ENCODE assay signal across 8 cellular contexts in genomic region chr10:110857265-110858158, GRCh38. TPM values are rescaled to one million over a fixed set of nuclear protein-coding genes. Genes with fewer than 3 reads are reported as not detected.
DNase-seq lines count a peak whose midpoint lies in the region; ATAC-seq, FAIRE-seq and TF ChIP-seq lines count a peak whose summit lies in the region.

No MANE protein-coding gene starts in this region.

- H4K20me1 ChIP-seq in DND-41 (ENCODE audit: insufficient read depth, low read length): no peaks in the 10 kb centered on the region
- no peaks in the 10 kb centered on the region for H4K20me1 ChIP-seq in OCI-LY1 (ENCODE audit: insufficient read depth, low read length)

- no peak overlapping the region for H3K4ac ChIP-seq in trophoblast cell (ENCODE audit: low read depth, low read length)

- H3K9me3 ChIP-seq in DND-41 (ENCODE audit: insufficient read depth, low read length, severe bottlenecking) (no peaks in the 10 kb centered on the region), OCI-LY1 (ENCODE audit: low read length) (no peaks in the 10 kb centered on the region), endodermal cell (ENCODE audit: control insufficient read depth, low read length) (peaks cover 14% of the 10 kb centered on the region), trophoblast cell (ENCODE audit: insufficient read depth, low read depth, low read length) (no peaks in the 10 kb centered on the region)

- H2BK5ac ChIP-seq in trophoblast cell (ENCODE audit: low read depth, low read length, poor library complexity): no peak overlapping the region

- no peak overlapping the region for H4K8ac ChIP-seq in trophoblast cell (ENCODE audit: low read depth, low read length)

- no peaks in the 10 kb centered on the region for H3K36me3 ChIP-seq in DND-41 (ENCODE audit: insufficient read depth, low read length)
- no peaks in the 10 kb centered on the region for H3K36me3 ChIP-seq in OCI-LY1 (ENCODE audit: insufficient read depth, low read length)
- no peaks in the 10 kb centered on the region for H3K36me3 ChIP-seq in endodermal cell (ENCODE audit: control insufficient read depth, insufficient read depth, low read length)
- H3K36me3 ChIP-seq in trophoblast cell (ENCODE audit: control insufficient read depth in 1 of 2, insufficient read depth in 2 of 2, low read length in 2 of 2): no peaks in the 10 kb centered on the region

- H3K9ac ChIP-seq in DND-41 (ENCODE audit: low read depth, low read length) (no peak overlapping the region), OCI-LY1 (ENCODE audit: low read length) (peak overlapping the region; percentile 59), endodermal cell (ENCODE audit: extremely low read depth, low read length, poor library complexity, severe bottlenecking) (no peak overlapping the region), trophoblast cell (ENCODE audit: low read length) (no peak overlapping the region)

- DNase-seq in DND-41 (peak; percentile 27), endodermal cell (peak; percentile 59), trophoblast cell (peak; percentile 93 to 97), DMS114 treated with DMSO at 0.1 percent for 48 hours (lab: John Stamatoyannopoulos, UW; ENCODE audit: unreplicated experiment) (no peak), HTR-8/SVneo (ENCODE audit: insufficient read length, low spot score) (no peak)
- no peak for DNase-seq in effector CD4-positive, alpha-beta T cell

- H3K4me1 ChIP-seq in DND-41 (ENCODE audit: insufficient read depth, low read length) (peaks cover 16% of the 10 kb centered on the region), OCI-LY1 (ENCODE audit: insufficient read depth, low read length, severe bottlenecking) (peaks cover 69% of the 10 kb centered on the region), endodermal cell (ENCODE audit: control insufficient read depth, insufficient read depth, low read length) (peaks cover 15% of the 10 kb centered on the region), trophoblast cell (ENCODE audit: control insufficient read depth in 1 of 2, insufficient read depth in 2 of 2, low read length in 2 of 2) (peaks cover 19 to 29% of the 10 kb centered on the region in 2 experiments)

- H3K79me2 ChIP-seq in DND-41 (ENCODE audit: insufficient read depth, low read length) (no peaks in the 10 kb centered on the region), OCI-LY1 (ENCODE audit: insufficient read depth, low read length) (no peaks in the 10 kb centered on the region), trophoblast cell (ENCODE audit: control insufficient read depth, insufficient read depth, low read length, poor library complexity) (no peaks in the 10 kb centered on the region)

- no peaks in the 10 kb centered on the region for H3K9me2 ChIP-seq in OCI-LY1 (ENCODE audit: low read depth, low read length)

- peaks cover 31% of the 10 kb centered on the region for H3K4me1 Mint-ChIP-seq in endodermal cell

- no peak overlapping the region for H3K14ac ChIP-seq in trophoblast cell (ENCODE audit: low read length)

- H3F3A ChIP-seq in OCI-LY1 (ENCODE audit: insufficient read depth, low read length): peaks cover 9% of the 10 kb centered on the region; the same call in 1 of the 2 replicates

- no peak overlapping the region for H3K27ac ChIP-seq in DND-41 (ENCODE audit: low read length)
- H3K27ac ChIP-seq in OCI-LY1 (ENCODE audit: low read depth, low read length, poor library complexity, severe bottlenecking): peak overlapping the region; percentile 99
- H3K27ac ChIP-seq in endodermal cell (ENCODE audit: low read depth, low read length): peak overlapping the region; percentile 7
- peak overlapping the region; percentile 42 for H3K27ac ChIP-seq in trophoblast cell (ENCODE audit: low read depth, low read length)

- no peak for FAIRE-seq in HTR-8/SVneo (lab: Jason Lieb, UNC)

- peak overlapping the region; percentile 20 for H3K4me3 Mint-ChIP-seq in endodermal cell

- H3K27me3 ChIP-seq in DND-41 (ENCODE audit: insufficient read depth, low read length, poor library complexity) (no peaks in the 10 kb centered on the region), OCI-LY1 (ENCODE audit: insufficient read depth, low read length) (no peaks in the 10 kb centered on the region), endodermal cell (ENCODE audit: control insufficient read depth, insufficient read depth, low read length, poor library complexity, severe bottlenecking) (peaks cover 23% of the 10 kb centered on the region), trophoblast cell (ENCODE audit: insufficient read depth, low read length) (no peaks in the 10 kb centered on the region)

- H3K4me2 ChIP-seq in DND-41 (ENCODE audit: insufficient read depth, low read length): no peak overlapping the region
- H3K4me2 ChIP-seq in OCI-LY1 (ENCODE audit: low read length): peak overlapping the region; percentile 55
- no peak overlapping the region for H3K4me2 ChIP-seq in trophoblast cell (ENCODE audit: low read length)

- H3K4me3 ChIP-seq in DND-41 (ENCODE audit: low read depth in 1 of 2, low read length in 2 of 2): no peak overlapping the region
- H3K4me3 ChIP-seq in OCI-LY1 (ENCODE audit: low read depth, low read length, poor library complexity, severe bottlenecking): peak overlapping the region; percentile 12
- peak overlapping the region; percentile 11 for H3K4me3 ChIP-seq in endodermal cell (ENCODE audit: low read length)
- H3K4me3 ChIP-seq in trophoblast cell (ENCODE audit: low read depth, low read length): no peak overlapping the region

- no peaks in the 10 kb centered on the region for H3K36me3 Mint-ChIP-seq in endodermal cell (ENCODE audit: low read depth)

- H2BK120ac ChIP-seq in trophoblast cell (ENCODE audit: insufficient read depth, low read length, poor library complexity): no peak overlapping the region

- H3K23ac ChIP-seq in trophoblast cell (ENCODE audit: low read length): no peak overlapping the region

- TF ChIP-seq CTCF in DND-41 (IDR thresholded peaks at IDR 0.05; ENCODE audit: borderline replicate concordance, extremely low read depth, low read length, poor library complexity, severe bottlenecking): no peak
- no peak for TF ChIP-seq CTCF in OCI-LY1 (IDR thresholded peaks at IDR 0.05; ENCODE audit: low read length)
- no peak for TF ChIP-seq CTCF in endodermal cell (conservative IDR thresholded peaks at IDR 0.05)

- WGBS in endodermal cell (ENCODE audit: insufficient coverage in 1 of 2, insufficient read length in 1 of 2), 2 experiments: 48 to 66% methylated on average over 7 to 12 of the region's 12 CpGs
- WGBS in trophoblast cell (ENCODE audit: extremely low coverage, insufficient coverage, insufficient read length): no CpG with 5 or more reads among the region's 12 CpGs

- no peak overlapping the region for H4K12ac ChIP-seq in trophoblast cell (ENCODE audit: low read depth, low read length)

- H3K27me3 Mint-ChIP-seq in endodermal cell (ENCODE audit: insufficient read depth): peaks cover 24% of the 10 kb centered on the region

- no peak overlapping the region for H4K91ac ChIP-seq in trophoblast cell (ENCODE audit: low read depth, low read length)

- H2BK12ac ChIP-seq in trophoblast cell (ENCODE audit: low read length): peak overlapping the region; percentile 19

- H3K27ac Mint-ChIP-seq in endodermal cell: peak overlapping the region; percentile 58

- peaks cover 6% of the 10 kb centered on the region for H3K79me1 ChIP-seq in trophoblast cell (ENCODE audit: low read length)

- peaks cover 15% of the 10 kb centered on the region for H3K9me3 Mint-ChIP-seq in endodermal cell

- peak; percentile 63 for ATAC-seq in DND-41 (ENCODE audit: insufficient read depth, low read depth)
- peak; percentile 25 for ATAC-seq in HG03045 (IDR thresholded peaks at IDR 0.05; ENCODE audit: unreplicated experiment)

- no peak overlapping the region for H2AK5ac ChIP-seq in trophoblast cell (ENCODE audit: low read length)

- no peak overlapping the region for H3K18ac ChIP-seq in trophoblast cell (ENCODE audit: low read length)

- H2AFZ ChIP-seq in DND-41 (ENCODE audit: low read depth, low read length) (no peak overlapping the region), OCI-LY1 (ENCODE audit: low read length) (no peak overlapping the region), trophoblast cell (ENCODE audit: insufficient read depth, low read length, poor library complexity) (no peak overlapping the region)

RNA-seq across cellular contexts. Expression of gene PDCD4, which starts 14.2 kb away (rescaled TPM):
- total RNA-seq in endodermal cell: 10 to 100 TPM; 46.5 to 48.5 TPM
- 52.4 TPM for polyA plus RNA-seq in endodermal cell (2013, experiment 1 of 2)
- polyA plus RNA-seq in endodermal cell (2013, experiment 2 of 2): 41.7 TPM
- polyA plus RNA-seq in trophoblast cell (2013): 57.0 and 61.1 TPM in 2 replicates

Comparison
In these comparisons a context has a peak if more than half of its experiments do, and no peak if none do; other contexts are left out.
1. DNase-seq: peak in DND-41 (single experiment), endodermal cell (single experiment) and trophoblast cell (2 of 2); none in effector CD4-positive, alpha-beta T cell (single experiment), DMS114 treated with DMSO at 0.1 percent for 48 hours (single experiment) and HTR-8/SVneo (single experiment).
2. H3K4me3 ChIP-seq: peak in OCI-LY1 (single experiment) and endodermal cell (single experiment); none in DND-41 (0 of 2) and trophoblast cell (single experiment).